In the genomic region with DNA sequence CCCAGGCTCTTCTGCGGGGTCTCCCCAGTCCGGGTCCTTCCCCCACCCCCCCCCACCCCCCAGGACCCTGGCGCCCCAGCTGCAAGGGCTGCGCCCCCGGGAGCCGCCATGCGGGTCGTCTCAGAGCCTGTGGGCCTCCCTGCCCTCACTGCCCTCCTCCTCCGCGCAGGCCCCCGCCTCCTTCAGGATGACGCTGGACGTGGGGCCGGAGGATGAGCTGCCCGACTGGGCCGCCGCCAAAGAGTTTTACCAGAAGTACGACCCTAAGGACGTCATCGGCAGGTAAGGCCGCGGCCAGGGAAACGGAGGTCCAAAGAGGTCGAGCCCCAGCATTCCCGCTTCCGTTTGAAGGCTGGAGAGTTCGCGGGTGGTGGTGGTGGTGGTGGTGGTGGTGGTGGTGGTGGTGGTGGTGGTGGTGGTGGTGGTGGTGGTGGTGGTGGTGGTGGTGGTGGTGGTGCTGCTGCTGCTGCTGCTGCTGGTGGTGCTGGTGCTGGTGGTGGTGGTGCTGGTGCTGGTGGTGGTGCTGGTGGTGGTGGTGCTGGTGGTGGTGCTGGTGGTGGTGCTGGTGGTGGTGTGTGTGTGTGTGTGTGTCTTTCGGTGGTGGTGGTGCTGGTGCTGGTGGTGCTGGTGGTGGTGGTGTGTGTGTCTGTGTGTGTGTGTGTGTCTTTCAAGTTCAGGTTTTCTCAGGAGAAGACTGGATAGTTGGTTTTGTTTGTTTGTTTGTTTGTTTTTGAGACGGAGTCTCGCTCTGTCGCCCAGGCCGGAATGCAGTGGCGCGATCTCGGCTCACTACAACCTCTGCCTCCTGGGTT, we compare ENCODE assay signal across 8 cellular contexts. TPM values are rescaled to one million over a fixed set of nuclear protein-coding genes. Genes with fewer than 3 reads are reported as not detected.
DNase-seq lines count a peak whose midpoint lies in the region; ATAC-seq, FAIRE-seq and TF ChIP-seq lines count a peak whose summit lies in the region.

No MANE protein-coding gene starts in this region.

- peaks cover 35% of the 10 kb centered on the region for H3K4me1 Mint-ChIP-seq in stimulated activated naive CD8-positive, alpha-beta T cell treated with anti-CD3 and anti-CD28 coated beads, Interleukin-15, amount 100 ng/mL, for 72 hours

- H3K27ac Mint-ChIP-seq in stimulated activated naive CD8-positive, alpha-beta T cell treated with anti-CD3 and anti-CD28 coated beads, Interleukin-15, amount 100 ng/mL, for 72 hours, result peak overlapping the region; percentile 87 to 97

- no peak overlapping the region for H3K27ac ChIP-seq in Panc1 (ENCODE audit: low read length)

- TF ChIP-seq CTCF in Panc1 (IDR thresholded peaks at IDR 0.05) (no peak), bronchial epithelial cell (IDR thresholded peaks at IDR 0.05; ENCODE audit: insufficient read depth, low read length, severe bottlenecking) (no peak)

- H3K9me3 Mint-ChIP-seq in stimulated activated naive CD8-positive, alpha-beta T cell treated with anti-CD3 and anti-CD28 coated beads, Interleukin-15, amount 100 ng/mL, for 72 hours, result no peaks in the 10 kb centered on the region

- no peaks in the 10 kb centered on the region for H3K27me3 Mint-ChIP-seq in stimulated activated naive CD8-positive, alpha-beta T cell treated with anti-CD3 and anti-CD28 coated beads, Interleukin-15, amount 100 ng/mL, for 72 hours

- BruUV-seq in Panc1 (replicated peaks; lab: Mats Ljungman, UMichigan), result no TSS peak

- H3K27me3 ChIP-seq in Panc1 (ENCODE audit: control insufficient read depth, insufficient read depth, low read length), result no peaks in the 10 kb centered on the region
- H3K27me3 ChIP-seq in bronchial epithelial cell (ENCODE audit: control insufficient read depth, insufficient read depth, low read length), result no peaks in the 10 kb centered on the region

- CTCF ChIA-PET in Panc1 (lab: Charles Lee), result interaction anchor here (0.6 kb wide), 1 partner anchor 120 kb away, joined by 6 read pairs; no protein-coding TSS in a partner anchor

- no peak for FAIRE-seq in bronchial epithelial cell (lab: Jason Lieb, UNC)

- H3K36me3 ChIP-seq in Panc1 (ENCODE audit: control insufficient read depth, insufficient read depth, low read length), result peaks cover 3% of the 10 kb centered on the region
- peaks cover 12% of the 10 kb centered on the region for H3K36me3 ChIP-seq in bronchial epithelial cell (ENCODE audit: control insufficient read depth, insufficient read depth, low read length)

- intact Hi-C loops in Panc1 (cut with micrococcal nuclease; ENCODE audit: unreplicated experiment), result no loop called here

- POLR2A ChIA-PET in Panc1 (lab: Charles Lee), result no interaction called here

- H3K4me3 ChIP-seq in Panc1 (ENCODE audit: low read depth in 2 of 2, low read length in 2 of 2), result peak overlapping the region; percentile 61 to 68
- H3K4me3 ChIP-seq in bronchial epithelial cell (ENCODE audit: low read depth, low read length), result peak overlapping the region; percentile 80

- DNase-seq in EH (ENCODE audit: low read depth), result peak; percentile 60
- DNase-seq in Panc1 (ENCODE audit: low read depth, low spot score), result no peak
- DNase-seq in bronchial epithelial cell (ENCODE audit: low read depth), result no peak
- peak; percentile 67 for DNase-seq in kidney tubule cell (ENCODE audit: low spot score)
- DNase-seq in stimulated activated naive CD8-positive, alpha-beta T cell treated with anti-CD3 and anti-CD28 coated beads, Interleukin-15, amount 100 ng/mL, for 72 hours, result no peak
- no peak for DNase-seq in NCI-H1436 (lab: John Stamatoyannopoulos, UW)

- in situ Hi-C loops in Panc1 (cut with HindIII; ENCODE audit: low pct_unique_long_range_greater_than_20kb, low sequenced_read_pairs), result no loop called here

- peak overlapping the region; percentile 97 to 98 for H3K4me3 Mint-ChIP-seq in stimulated activated naive CD8-positive, alpha-beta T cell treated with anti-CD3 and anti-CD28 coated beads, Interleukin-15, amount 100 ng/mL, for 72 hours

- H3K9me3 ChIP-seq in Panc1 (ENCODE audit: control insufficient read depth, insufficient read depth, low read depth, low read length), result no peaks in the 10 kb centered on the region

- peaks cover 19% of the 10 kb centered on the region for H3K4me1 ChIP-seq in Panc1 (ENCODE audit: control insufficient read depth, insufficient read depth, low read length)

- ATAC-seq in GM21723 (IDR thresholded peaks at IDR 0.05; ENCODE audit: unreplicated experiment), result peak; percentile 18
- peak; percentile 71 for ATAC-seq in Panc1
- peak; percentile 45 for ATAC-seq in stimulated activated naive CD8-positive, alpha-beta T cell treated with anti-CD3 and anti-CD28 coated beads, Interleukin-15, amount 100 ng/mL, for 72 hours
- no peak for ATAC-seq in HG02678 (IDR thresholded peaks at IDR 0.05; ENCODE audit: unreplicated experiment)

RNA-seq across cellular contexts. Expression of gene PHKG2, which starts 0.6 kb away (rescaled TPM):
- 43.1 TPM for total RNA-seq in Panc1 (2021; ENCODE audit: unreplicated experiment)
- polyA plus RNA-seq in Panc1 (2012; ENCODE audit: insufficient read length), result 31.5 TPM
- total RNA-seq in bronchial epithelial cell, result 10.6 and 14.2 TPM in 2 replicates

RNA-seq across cellular contexts. Expression of gene CFAP119, which starts 13.0 kb away (rescaled TPM):
- total RNA-seq in Panc1 (2021; ENCODE audit: unreplicated experiment), result 21.0 TPM
- 13.2 TPM for polyA plus RNA-seq in Panc1 (2012; ENCODE audit: insufficient read length)
- total RNA-seq in bronchial epithelial cell, result 0.26 and 1.1 TPM in 2 replicates

RNA-seq across cellular contexts. Expression of gene RNF40, which starts 13.3 kb away (rescaled TPM):
- total RNA-seq in Panc1 (2021; ENCODE audit: unreplicated experiment) (114 TPM), bronchial epithelial cell (38.7 and 44.5 TPM in 2 replicates)
- 86.3 TPM for polyA plus RNA-seq in Panc1 (2012; ENCODE audit: insufficient read length)

RNA-seq across cellular contexts. Expression of gene ZNF629, which starts 38.2 kb away (rescaled TPM):
- total RNA-seq in Panc1 (2021; ENCODE audit: unreplicated experiment), result 19.2 TPM
- polyA plus RNA-seq in Panc1 (2012; ENCODE audit: insufficient read length), result 19.8 TPM
- total RNA-seq in bronchial epithelial cell, result 4.2 and 5.0 TPM in 2 replicates

RNA-seq across cellular contexts. Expression of gene SRCAP, which starts 49.9 kb away (rescaled TPM):
- 73.6 TPM for total RNA-seq in Panc1 (2021; ENCODE audit: unreplicated experiment)
- 38.0 TPM for polyA plus RNA-seq in Panc1 (2012; ENCODE audit: insufficient read length)
- 10.0 and 13.7 TPM in 2 replicates for total RNA-seq in bronchial epithelial cell

Comparison
In these comparisons a context has a peak if more than half of its experiments do, and no peak if none do; other contexts are left out.
1. DNase-seq: peak in EH (single experiment) and kidney tubule cell (single experiment); none in Panc1 (single experiment), bronchial epithelial cell (single experiment), stimulated activated naive CD8-positive, alpha-beta T cell treated with anti-CD3 and anti-CD28 coated beads, Interleukin-15, amount 100 ng/mL, for 72 hours (0 of 2) and NCI-H1436 (single experiment).
2. RNA of gene CFAP119, which starts 13.0 kb away (total RNA-seq): 21.0 TPM in Panc1 (single experiment); 0.26 to 1.1 TPM in bronchial epithelial cell; every median in the first group is over 10 times any median in the second.